Comparison of ENCODE assay signal across 8 cellular contexts in the genomic region with DNA sequence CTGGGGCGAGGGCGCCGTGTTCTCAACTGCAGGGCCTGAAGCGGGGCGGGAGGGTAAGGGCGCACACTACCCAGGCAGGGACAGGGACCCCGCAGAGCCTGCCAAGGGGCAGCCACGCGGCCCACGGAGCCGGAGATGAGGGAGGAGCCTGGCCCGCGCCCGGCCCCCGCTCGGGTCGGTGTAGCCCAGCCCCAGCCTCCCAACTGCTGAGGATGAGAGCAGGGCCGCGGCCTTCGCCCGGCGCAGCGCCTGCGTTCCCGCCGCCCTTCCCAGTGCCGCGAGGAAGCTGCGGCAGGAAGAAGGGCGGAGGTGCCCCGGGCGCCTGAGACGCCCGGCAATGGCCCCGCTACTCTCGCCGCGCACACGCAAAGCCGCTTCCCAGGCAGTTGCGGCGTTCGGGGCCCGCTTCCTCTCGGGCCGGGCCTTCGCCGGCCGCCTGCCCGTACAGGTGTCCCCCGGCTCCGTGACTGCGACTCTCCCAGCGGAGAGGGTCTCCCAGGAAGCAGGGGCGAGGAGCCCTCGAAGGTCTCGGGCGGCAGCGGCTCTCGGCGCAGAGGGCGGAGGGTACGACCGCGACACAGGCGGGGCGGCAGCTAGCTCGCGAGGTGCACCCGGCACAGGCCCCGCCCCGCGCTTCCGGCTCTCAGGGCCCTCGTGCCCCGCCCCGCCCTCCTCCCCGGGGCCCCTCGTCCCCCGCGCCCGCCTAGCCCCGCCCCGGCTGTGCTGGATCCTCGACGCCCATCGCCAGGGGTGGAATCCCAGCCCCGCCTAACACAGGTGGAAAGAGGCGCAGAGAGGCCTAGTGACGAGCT. TPM values are rescaled to one million over a fixed set of nuclear protein-coding genes. Genes with fewer than 3 reads are reported as not detected.
DNase-seq lines count a peak whose midpoint lies in the region; ATAC-seq, FAIRE-seq and TF ChIP-seq lines count a peak whose summit lies in the region.

No MANE protein-coding gene starts in this region.

- no peaks in the 10 kb centered on the region for H3K79me2 ChIP-seq in endothelial cell of umbilical vein (ENCODE audit: control insufficient read depth, insufficient read depth, low read length)

- H3K4me3 ChIP-seq in endothelial cell of umbilical vein (replicated peaks in 1 of 3; ENCODE audit: insufficient read depth in 1 of 3, low read depth in 1 of 3, low read length in 3 of 3): peak overlapping the region; percentile 28 to 59 (median 36)

- peak overlapping the region; percentile 70 for H3K9ac ChIP-seq in endothelial cell of umbilical vein (replicated peaks; ENCODE audit: extremely low read depth, insufficient read depth, low read length)

- peak overlapping the region; percentile 8 for H3K27ac ChIP-seq in endothelial cell of umbilical vein (ENCODE audit: insufficient read depth, low read depth, low read length)

- TF ChIP-seq POLR2A in endothelial cell of umbilical vein (IDR thresholded peaks at IDR 0.05; ENCODE audit: low read depth, low read length): peak; percentile 40

- intact Hi-C loops in endothelial cell of umbilical vein (cut with micrococcal nuclease): loop anchor here (2.0 kb wide), 1 partner anchor 57 kb away; no protein-coding TSS in a partner anchor

- BruUV-seq in endothelial cell of umbilical vein (replicated peaks; lab: Mats Ljungman, UMichigan): no TSS peak

- peak; percentile 98 for DNase-seq in COR-L47 (lab: John Stamatoyannopoulos, UW)
- peak; percentile 85 for DNase-seq in HT-29 (ENCODE audit: low spot score)
- peak; percentile 11 for DNase-seq in NK-92 (lab: John Stamatoyannopoulos, UW; ENCODE audit: unreplicated experiment)
- peak; percentile 94 for DNase-seq in activated CD8-positive, alpha-beta memory T cell treated with anti-CD3 and anti-CD28 coated beads, Interleukin-2, amount 10 ng/mL, durations not matched to agents 7 days and 5 days
- peak; percentile 45 for DNase-seq in endothelial cell of umbilical vein (ENCODE audit: low read depth, low spot score)
- DNase-seq in middle frontal gyrus (ENCODE audit: extremely low spot score, low spot score): peak; percentile 34
- peak; percentile 77 to 82 for DNase-seq in stimulated activated CD8-positive, alpha-beta memory T cell treated with anti-CD3 and anti-CD28 coated beads, Interleukin-4, amount 100 ng/mL, for 1 hour (ENCODE audit: low read depth in 2 of 2, low spot score in 1 of 2)

- peak overlapping the region; percentile 69 for H2AFZ ChIP-seq in endothelial cell of umbilical vein (ENCODE audit: low read depth, low read length)

- H3K4me2 ChIP-seq in endothelial cell of umbilical vein (ENCODE audit: insufficient read depth, low read length): peak overlapping the region; percentile 48

- POLR2A ChIA-PET in endothelial cell of umbilical vein (lab: Charles Lee): interaction anchor here (0.7 to 0.9 kb wide), 2 partner anchors 23 to 146 kb away, joined by 3 to 4 read pairs; no protein-coding TSS in a partner anchor

- no peaks in the 10 kb centered on the region for H3K9me1 ChIP-seq in endothelial cell of umbilical vein (replicated peaks; ENCODE audit: control insufficient read depth, extremely low read depth, insufficient read depth, low read length)

- no peaks in the 10 kb centered on the region for H3K9me3 ChIP-seq in endothelial cell of umbilical vein (replicated peaks; ENCODE audit: control insufficient read depth, insufficient read depth, low read length)

- peak overlapping the region; percentile 88 for H3K27ac Mint-ChIP-seq in activated CD8-positive, alpha-beta memory T cell treated with anti-CD3 and anti-CD28 coated beads, Interleukin-2, amount 10 ng/mL, durations not matched to agents 7 days and 5 days

- H3K27me3 Mint-ChIP-seq in activated CD8-positive, alpha-beta memory T cell treated with anti-CD3 and anti-CD28 coated beads, Interleukin-2, amount 10 ng/mL, durations not matched to agents 7 days and 5 days: no peaks in the 10 kb centered on the region

- dilution Hi-C loops in endothelial cell of umbilical vein (cut with MboI; ENCODE audit: extremely low pct_ligation_motif_present, low sequenced_read_pairs): no loop called here

- H3K4me3 Mint-ChIP-seq in activated CD8-positive, alpha-beta memory T cell treated with anti-CD3 and anti-CD28 coated beads, Interleukin-2, amount 10 ng/mL, durations not matched to agents 7 days and 5 days: peak overlapping the region; percentile 68

- no peaks in the 10 kb centered on the region for H3K9me3 Mint-ChIP-seq in activated CD8-positive, alpha-beta memory T cell treated with anti-CD3 and anti-CD28 coated beads, Interleukin-2, amount 10 ng/mL, durations not matched to agents 7 days and 5 days (ENCODE audit: low read depth)

- no peaks in the 10 kb centered on the region for H3K36me3 Mint-ChIP-seq in activated CD8-positive, alpha-beta memory T cell treated with anti-CD3 and anti-CD28 coated beads, Interleukin-2, amount 10 ng/mL, durations not matched to agents 7 days and 5 days

- H3K27me3 ChIP-seq in endothelial cell of umbilical vein (ENCODE audit: control insufficient read depth in 2 of 2, insufficient read depth in 2 of 2, low read length in 2 of 2): no peaks in the 10 kb centered on the region

- TF ChIP-seq CTCF in endothelial cell of umbilical vein (IDR thresholded peaks at IDR 0.05; ENCODE audit: extremely low read depth in 1 of 2, insufficient read depth in 1 of 2, low read depth in 1 of 2, low read length in 2 of 2): no peak

- H3K36me3 ChIP-seq in endothelial cell of umbilical vein (ENCODE audit: control insufficient read depth in 2 of 2, extremely low read depth in 1 of 2, insufficient read depth in 2 of 2, low read length in 2 of 2): no peaks in the 10 kb centered on the region

- no peaks in the 10 kb centered on the region for H3K4me1 ChIP-seq in endothelial cell of umbilical vein (ENCODE audit: control insufficient read depth, extremely low read depth, insufficient read depth, low read length)

- peak; percentile 74 for FAIRE-seq in endothelial cell of umbilical vein (lab: Jason Lieb, UNC)

- ATAC-seq in GM21367 (IDR thresholded peaks at IDR 0.05; ENCODE audit: unreplicated experiment): peak; percentile 88
- ATAC-seq in activated CD8-positive, alpha-beta memory T cell treated with anti-CD3 and anti-CD28 coated beads, Interleukin-2, amount 10 ng/mL, durations not matched to agents 7 days and 5 days: peak; percentile 96

- H3K4me1 Mint-ChIP-seq in activated CD8-positive, alpha-beta memory T cell treated with anti-CD3 and anti-CD28 coated beads, Interleukin-2, amount 10 ng/mL, durations not matched to agents 7 days and 5 days: peaks cover 31% of the 10 kb centered on the region

- no peaks in the 10 kb centered on the region for H4K20me1 ChIP-seq in endothelial cell of umbilical vein (replicated peaks; ENCODE audit: control insufficient read depth, extremely low read depth, insufficient read depth, low read length)

- CTCF ChIA-PET in activated CD8-positive, alpha-beta memory T cell treated with anti-CD3 and anti-CD28 coated beads, Interleukin-2, amount 10 ng/mL, durations not matched to agents 7 days and 5 days (lab: Charles Lee): interaction anchor here (0.8 to 6.8 kb wide), 6 partner anchors 9 to 58 kb away, joined by 3 to 56 read pairs (median 8); no protein-coding TSS in a partner anchor
- CTCF ChIA-PET in endothelial cell of umbilical vein (lab: Charles Lee): interaction anchor here (1.0 to 3.1 kb wide), 5 partner anchors 10 to 163 kb away, joined by 3 to 7 read pairs (median 3); no protein-coding TSS in a partner anchor

TF ChIP-seq in endothelial cell of umbilical vein, 7 proteins besides CTCF, POLR2A, EP300 and RAD21:
- TF ChIP-seq POLR2AphosphoS5 (IDR thresholded peaks at IDR 0.05; ENCODE audit: insufficient read depth, low read depth, low read length): peak; percentile 41
- no peak for TF ChIP-seq EZH2 (IDR thresholded peaks at IDR 0.05; ENCODE audit: borderline replicate concordance, low read depth, low read length, severe bottlenecking)

RNA-seq across cellular contexts. Expression of a gene that starts 24.8 kb away (rescaled TPM):
- total RNA-seq in HT-29 (2014; rRNA removed; shearing (Covaris generic)): 62.7 and 63.2 TPM in 2 replicates
- 100 to 1,000 TPM in 1 of 2 experiments, 10 to 100 TPM in 1; 85.3 to 116 TPM for total RNA-seq in activated CD8-positive, alpha-beta memory T cell treated with anti-CD3 and anti-CD28 coated beads, Interleukin-2, amount 10 ng/mL, durations not matched to agents 7 days and 5 days
- total RNA-seq in endothelial cell of umbilical vein: 71.0 and 78.6 TPM in 2 replicates
- 18.6 and 23.5 TPM in 2 replicates for polyA plus RNA-seq in endothelial cell of umbilical vein
- polyA plus RNA-seq in endothelial cell of umbilical vein (2011; cell fraction: cytosol; rRNA removed): 24.3 and 27.6 TPM in 2 replicates
- 36.4 and 39.8 TPM in 2 replicates for polyA plus RNA-seq in endothelial cell of umbilical vein (2011; cell fraction: nucleus; rRNA removed)
- 42.9 and 57.4 TPM in 2 replicates for polyA plus RNA-seq in endothelial cell of umbilical vein (2012)
- 27.8 and 31.4 TPM in 2 replicates for polyA minus RNA-seq in endothelial cell of umbilical vein
- polyA minus RNA-seq in endothelial cell of umbilical vein (2011; cell fraction: cytosol; rRNA and poly(A)+ RNA removed): 33.1 TPM
- polyA minus RNA-seq in endothelial cell of umbilical vein (2011; cell fraction: nucleus; rRNA and poly(A)+ RNA removed): 22.2 and 27.0 TPM in 2 replicates

RNA-seq across cellular contexts. Expression of a gene that starts 54.7 kb away (rescaled TPM):
- total RNA-seq in HT-29 (2014; rRNA removed; shearing (Covaris generic)): 87.3 and 94.2 TPM in 2 replicates
- not detected for total RNA-seq in activated CD8-positive, alpha-beta memory T cell treated with anti-CD3 and anti-CD28 coated beads, Interleukin-2, amount 10 ng/mL, durations not matched to agents 7 days and 5 days
- total RNA-seq in endothelial cell of umbilical vein: not detected in 2 replicates
- 0.02 and 0.06 TPM in 2 replicates for polyA plus RNA-seq in endothelial cell of umbilical vein
- polyA plus RNA-seq in endothelial cell of umbilical vein (2011; cell fraction: cytosol; rRNA removed): not detected in 2 replicates
- polyA plus RNA-seq in endothelial cell of umbilical vein (2011; cell fraction: nucleus; rRNA removed): 0.03 TPM in 1 of 2 replicates, not detected in the other
- 0.15 and 0.16 TPM in 2 replicates for polyA plus RNA-seq in endothelial cell of umbilical vein (2012)
- polyA minus RNA-seq in endothelial cell of umbilical vein: 0.49 TPM in 1 of 2 replicates, not detected in the other
- not detected for polyA minus RNA-seq in endothelial cell of umbilical vein (2011; cell fraction: cytosol; rRNA and poly(A)+ RNA removed)
- 0.19 TPM in 1 of 2 replicates, not detected in the other for polyA minus RNA-seq in endothelial cell of umbilical vein (2011; cell fraction: nucleus; rRNA and poly(A)+ RNA removed)

Comparison
In these comparisons a context has a peak if more than half of its experiments do, and no peak if none do; other contexts are left out.
1. Peak in every context shown above with its lines: DNase-seq, ATAC-seq, H3K4me3 ChIP-seq and H3K27ac ChIP-seq.
2. DNase-seq: peak in every context shown above with its lines; median percentile 98 in COR-L47; 94 in activated CD8-positive, alpha-beta memory T cell treated with anti-CD3 and anti-CD28 coated beads, Interleukin-2, amount 10 ng/mL, durations not matched to agents 7 days and 5 days; 85 in HT-29; 80 in stimulated activated CD8-positive, alpha-beta memory T cell treated with anti-CD3 and anti-CD28 coated beads, Interleukin-4, amount 100 ng/mL, for 1 hour; 45 in endothelial cell of umbilical vein; 34 in middle frontal gyrus; 11 in NK-92.
3. RNA of a gene that starts 54.7 kb away (total RNA-seq): 87.3 to 94.2 TPM in HT-29; not detected in activated CD8-positive, alpha-beta memory T cell treated with anti-CD3 and anti-CD28 coated beads, Interleukin-2, amount 10 ng/mL, durations not matched to agents 7 days and 5 days and not detected in endothelial cell of umbilical vein; every median in the first group is over 10 times any median in the second.